Comparison of ENCODE assay signal across 1 cellular context in the genomic region with DNA sequence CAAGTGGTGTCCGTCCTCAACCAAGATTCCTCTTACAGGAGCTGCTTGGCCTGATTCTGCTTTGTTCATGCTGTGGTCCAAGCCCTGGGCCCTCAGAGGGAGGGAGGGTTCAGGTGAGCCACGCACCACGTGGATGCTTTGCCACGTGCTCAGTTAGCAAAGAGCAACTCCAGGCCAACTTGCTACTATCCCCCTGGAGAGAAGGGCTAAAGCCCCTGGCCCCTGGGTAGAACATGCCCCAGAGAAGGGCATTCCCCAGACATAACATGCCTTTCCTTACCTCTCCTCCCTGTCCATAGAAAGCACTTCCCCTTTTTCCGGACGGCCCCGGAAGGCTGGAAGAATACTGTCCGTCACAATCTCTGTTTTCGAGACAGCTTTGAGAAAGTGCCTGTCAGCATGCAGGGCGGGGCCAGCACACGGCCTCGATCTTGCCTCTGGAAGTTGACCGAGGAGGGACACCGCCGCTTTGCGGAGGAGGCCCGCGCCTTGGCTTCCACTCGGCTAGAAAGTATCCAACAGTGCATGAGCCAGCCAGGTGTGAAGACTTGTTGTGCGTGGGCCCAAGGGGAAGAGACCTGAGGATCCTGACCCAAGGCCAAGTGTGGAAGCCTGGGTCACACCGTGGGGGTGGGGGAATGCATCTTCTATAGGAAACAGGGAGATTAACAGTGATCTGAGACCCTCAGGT.
TF ChIP-seq lines count a peak whose summit lies in the region.

No MANE protein-coding gene starts in this region.

TF ChIP-seq in GM12878, 131 proteins besides CTCF, POLR2A, EP300 and RAD21:
- TF ChIP-seq TCF12 (IDR thresholded peaks at IDR 0.05; ENCODE audit: low read depth, low read length) (no peak), SPI1 (IDR thresholded peaks at IDR 0.05; ENCODE audit: borderline replicate concordance, insufficient read depth, low read depth, low read length) (peak; percentile 42; the same call in 1 of the 2 replicates), TARDBP (IDR thresholded peaks at IDR 0.05; ENCODE audit: borderline replicate concordance) (no peak), ZSCAN29 (IDR thresholded peaks at IDR 0.05) (no peak)
